In genomic region chr13:48780713-48781341, GRCh38 we compare ENCODE assay signal across 9 cellular contexts.
"Had no signal": no experiment of that assay in that cellular context is flagged by ENCODE, and none has a peak within 500 bp of the region (broad histone marks: within the 10 kb centered on the region; RNA-seq: fewer than 3 reads in every experiment).

No MANE protein-coding gene starts in this region.

- H3K4me2 ChIP-seq: KMS-11 had no signal

- H3K4me3 ChIP-seq: GM23248, HAP-1 had no signal

- H3K4me3 Mint-ChIP-seq: HFFc6 had no signal

- H3K27ac Mint-ChIP-seq: HFFc6 had no signal

- DNase-seq: GM23248, GOT3, H7, HFFc6, IMR-90, KBM-7 had no signal

- H2AFZ ChIP-seq: GM23248 had no signal

- H3K9me3 ChIP-seq: HAP-1 had no signal

- H3K27ac ChIP-seq: GM23248, HL-60, KMS-11 had no signal

- H3K36me3 ChIP-seq: HAP-1 had no signal

- H3K9ac ChIP-seq: GM23248, KMS-11 had no signal

- H3K4me1 ChIP-seq: HAP-1 had no signal
